8 cellular contexts compared by ENCODE assay signal in genomic region chr11:58579192-58580129, GRCh38.
A peak's percentile ranks its signal among the peaks of the same experiment; 100 is the strongest.
DNase-seq lines count a peak whose midpoint lies in the region; ATAC-seq and TF ChIP-seq lines count a peak whose summit lies in the region.

No MANE protein-coding gene starts in this region.

- ATAC-seq in GM18502 (IDR thresholded peaks at IDR 0.05; ENCODE audit: poor library complexity, unreplicated experiment) (peak; percentile 52), HG02973 (IDR thresholded peaks at IDR 0.05; ENCODE audit: unreplicated experiment) (peak; percentile 41)

- in situ Hi-C loops in astrocyte of the cerebellum (cut with HindIII; ENCODE audit: low sequenced_read_pairs): no loop called here

- peak; percentile 91 to 97 for DNase-seq in NCI-H1930 (lab: John Stamatoyannopoulos, UW)
- DNase-seq in T-helper 22 cell (ENCODE audit: low read depth): peak; percentile 88
- DNase-seq in astrocyte of the cerebellum (ENCODE audit: low read depth): peak; percentile 76
- peak; percentile 86 to 96 for DNase-seq in hippocampal formation (lab: John Stamatoyannopoulos, UW)
- peak; percentile 95 for DNase-seq in retina
- DNase-seq in GM19240 (ENCODE audit: insufficient read length, low spot score): no peak

- peak; percentile 67 for TF ChIP-seq CTCF in astrocyte of the cerebellum (IDR thresholded peaks at IDR 0.05; ENCODE audit: low read depth, low read length, missing control alignments)

- peak overlapping the region; percentile 86 for H3K4me3 ChIP-seq in astrocyte of the cerebellum (ENCODE audit: low read depth, low read length)
